Comparison of ENCODE assay signal across 1 cellular context in genomic region chr6:44100088-44100550, GRCh38.
TF ChIP-seq lines count a peak whose summit lies in the region.

No MANE protein-coding gene starts in this region.

TF ChIP-seq in HepG2, 621 proteins besides CTCF, POLR2A, EP300 and RAD21 (continued from another document):
- TF ChIP-seq, protein P1, sequence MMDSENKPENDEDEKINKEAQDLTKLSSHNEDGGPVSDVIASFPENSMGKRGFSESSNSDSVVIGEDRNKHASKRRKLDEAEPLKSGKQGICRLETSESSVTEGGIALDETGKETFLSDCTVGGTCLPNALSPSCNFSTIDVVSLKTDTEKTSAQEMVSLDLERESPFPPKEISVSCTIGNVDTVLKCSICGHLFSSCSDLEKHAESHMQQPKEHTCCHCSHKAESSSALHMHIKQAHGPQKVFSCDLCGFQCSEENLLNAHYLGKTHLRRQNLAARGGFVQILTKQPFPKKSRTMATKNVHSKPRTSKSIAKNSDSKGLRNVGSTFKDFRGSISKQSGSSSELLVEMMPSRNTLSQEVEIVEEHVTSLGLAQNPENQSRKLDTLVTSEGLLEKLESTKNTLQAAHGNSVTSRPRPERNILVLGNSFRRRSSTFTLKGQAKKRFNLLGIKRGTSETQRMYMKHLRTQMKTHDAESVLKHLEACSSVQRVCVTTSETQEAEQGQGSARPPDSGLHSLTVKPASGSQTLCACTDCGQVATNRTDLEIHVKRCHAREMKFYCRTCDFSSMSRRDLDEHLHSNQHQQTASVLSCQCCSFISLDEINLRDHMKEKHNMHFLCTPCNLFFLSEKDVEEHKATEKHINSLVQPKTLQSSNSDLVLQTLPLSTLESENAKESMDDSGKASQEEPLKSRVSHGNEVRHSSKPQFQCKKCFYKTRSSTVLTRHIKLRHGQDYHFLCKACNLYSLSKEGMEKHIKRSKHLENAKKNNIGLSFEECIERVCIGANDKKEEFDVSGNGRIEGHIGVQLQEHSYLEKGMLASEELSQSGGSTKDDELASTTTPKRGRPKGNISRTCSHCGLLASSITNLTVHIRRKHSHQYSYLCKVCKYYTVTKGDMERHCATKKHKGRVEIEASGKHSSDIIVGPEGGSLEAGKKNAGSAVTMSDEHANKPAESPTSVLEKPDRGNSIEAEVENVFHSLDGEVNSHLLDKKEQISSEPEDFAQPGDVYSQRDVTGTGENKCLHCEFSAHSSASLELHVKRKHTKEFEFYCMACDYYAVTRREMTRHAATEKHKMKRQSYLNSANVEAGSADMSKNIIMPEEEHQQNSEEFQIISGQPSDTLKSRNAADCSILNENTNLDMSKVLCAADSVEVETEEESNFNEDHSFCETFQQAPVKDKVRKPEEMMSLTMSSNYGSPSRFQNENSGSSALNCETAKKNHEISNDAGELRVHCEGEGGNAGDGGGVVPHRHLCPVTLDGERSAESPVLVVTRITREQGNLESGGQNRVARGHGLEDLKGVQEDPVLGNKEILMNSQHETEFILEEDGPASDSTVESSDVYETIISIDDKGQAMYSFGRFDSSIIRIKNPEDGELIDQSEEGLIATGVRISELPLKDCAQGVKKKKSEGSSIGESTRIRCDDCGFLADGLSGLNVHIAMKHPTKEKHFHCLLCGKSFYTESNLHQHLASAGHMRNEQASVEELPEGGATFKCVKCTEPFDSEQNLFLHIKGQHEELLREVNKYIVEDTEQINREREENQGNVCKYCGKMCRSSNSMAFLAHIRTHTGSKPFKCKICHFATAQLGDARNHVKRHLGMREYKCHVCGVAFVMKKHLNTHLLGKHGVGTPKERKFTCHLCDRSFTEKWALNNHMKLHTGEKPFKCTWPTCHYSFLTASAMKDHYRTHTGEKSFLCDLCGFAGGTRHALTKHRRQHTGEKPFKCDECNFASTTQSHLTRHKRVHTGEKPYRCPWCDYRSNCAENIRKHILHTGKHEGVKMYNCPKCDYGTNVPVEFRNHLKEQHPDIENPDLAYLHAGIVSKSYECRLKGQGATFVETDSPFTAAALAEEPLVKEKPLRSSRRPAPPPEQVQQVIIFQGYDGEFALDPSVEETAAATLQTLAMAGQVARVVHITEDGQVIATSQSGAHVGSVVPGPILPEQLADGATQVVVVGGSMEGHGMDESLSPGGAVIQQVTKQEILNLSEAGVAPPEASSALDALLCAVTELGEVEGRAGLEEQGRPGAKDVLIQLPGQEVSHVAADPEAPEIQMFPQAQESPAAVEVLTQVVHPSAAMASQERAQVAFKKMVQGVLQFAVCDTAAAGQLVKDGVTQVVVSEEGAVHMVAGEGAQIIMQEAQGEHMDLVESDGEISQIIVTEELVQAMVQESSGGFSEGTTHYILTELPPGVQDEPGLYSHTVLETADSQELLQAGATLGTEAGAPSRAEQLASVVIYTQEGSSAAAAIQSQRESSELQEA (CRISPR knock-in tag; IDR thresholded peaks at IDR 0.05; ENCODE audit: not compliant biosample characterization): no peak
- TF ChIP-seq, protein P2, sequence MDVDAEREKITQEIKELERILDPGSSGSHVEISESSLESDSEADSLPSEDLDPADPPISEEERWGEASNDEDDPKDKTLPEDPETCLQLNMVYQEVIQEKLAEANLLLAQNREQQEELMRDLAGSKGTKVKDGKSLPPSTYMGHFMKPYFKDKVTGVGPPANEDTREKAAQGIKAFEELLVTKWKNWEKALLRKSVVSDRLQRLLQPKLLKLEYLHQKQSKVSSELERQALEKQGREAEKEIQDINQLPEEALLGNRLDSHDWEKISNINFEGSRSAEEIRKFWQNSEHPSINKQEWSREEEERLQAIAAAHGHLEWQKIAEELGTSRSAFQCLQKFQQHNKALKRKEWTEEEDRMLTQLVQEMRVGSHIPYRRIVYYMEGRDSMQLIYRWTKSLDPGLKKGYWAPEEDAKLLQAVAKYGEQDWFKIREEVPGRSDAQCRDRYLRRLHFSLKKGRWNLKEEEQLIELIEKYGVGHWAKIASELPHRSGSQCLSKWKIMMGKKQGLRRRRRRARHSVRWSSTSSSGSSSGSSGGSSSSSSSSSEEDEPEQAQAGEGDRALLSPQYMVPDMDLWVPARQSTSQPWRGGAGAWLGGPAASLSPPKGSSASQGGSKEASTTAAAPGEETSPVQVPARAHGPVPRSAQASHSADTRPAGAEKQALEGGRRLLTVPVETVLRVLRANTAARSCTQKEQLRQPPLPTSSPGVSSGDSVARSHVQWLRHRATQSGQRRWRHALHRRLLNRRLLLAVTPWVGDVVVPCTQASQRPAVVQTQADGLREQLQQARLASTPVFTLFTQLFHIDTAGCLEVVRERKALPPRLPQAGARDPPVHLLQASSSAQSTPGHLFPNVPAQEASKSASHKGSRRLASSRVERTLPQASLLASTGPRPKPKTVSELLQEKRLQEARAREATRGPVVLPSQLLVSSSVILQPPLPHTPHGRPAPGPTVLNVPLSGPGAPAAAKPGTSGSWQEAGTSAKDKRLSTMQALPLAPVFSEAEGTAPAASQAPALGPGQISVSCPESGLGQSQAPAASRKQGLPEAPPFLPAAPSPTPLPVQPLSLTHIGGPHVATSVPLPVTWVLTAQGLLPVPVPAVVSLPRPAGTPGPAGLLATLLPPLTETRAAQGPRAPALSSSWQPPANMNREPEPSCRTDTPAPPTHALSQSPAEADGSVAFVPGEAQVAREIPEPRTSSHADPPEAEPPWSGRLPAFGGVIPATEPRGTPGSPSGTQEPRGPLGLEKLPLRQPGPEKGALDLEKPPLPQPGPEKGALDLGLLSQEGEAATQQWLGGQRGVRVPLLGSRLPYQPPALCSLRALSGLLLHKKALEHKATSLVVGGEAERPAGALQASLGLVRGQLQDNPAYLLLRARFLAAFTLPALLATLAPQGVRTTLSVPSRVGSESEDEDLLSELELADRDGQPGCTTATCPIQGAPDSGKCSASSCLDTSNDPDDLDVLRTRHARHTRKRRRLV (CRISPR knock-in tag; IDR thresholded peaks at IDR 0.05): no peak
- TF ChIP-seq FOSL2 (CRISPR knock-in tag; IDR thresholded peaks at IDR 0.05) (peak; percentile 8; the same call in 1 of the 2 replicates), HIVEP1 (CRISPR knock-in tag; IDR thresholded peaks at IDR 0.05) (0 out of 2 replicates have a peak, but pooled peaks have one; percentile 61), ERF (CRISPR knock-in tag; IDR thresholded peaks at IDR 0.05) (peak; percentile 50; the same call in 1 of the 2 replicates), SMAD3 (CRISPR knock-in tag; IDR thresholded peaks at IDR 0.05) (0 out of 2 replicates have a peak, but pooled peaks have one; percentile 64), LCORL (IDR thresholded peaks at IDR 0.05) (no peak), LCORL (CRISPR knock-in tag; IDR thresholded peaks at IDR 0.05) (peak; percentile 72), REL (CRISPR knock-in tag; conservative IDR thresholded peaks at IDR 0.05) (no peak), ZKSCAN1 (IDR thresholded peaks at IDR 0.05; ENCODE audit: low read length) (no peak), HOXA3 (CRISPR knock-in tag; IDR thresholded peaks at IDR 0.05) (no peak), PCBP1 (IDR thresholded peaks at IDR 0.05; ENCODE audit: borderline replicate concordance, low read depth, low read length) (no peak), ZBTB1 (CRISPR knock-in tag; IDR thresholded peaks at IDR 0.05; ENCODE audit: borderline replicate concordance) (no peak), ZNF343 (CRISPR knock-in tag; IDR thresholded peaks at IDR 0.05) (no peak), FOXA3 (CRISPR knock-in tag; IDR thresholded peaks at IDR 0.05) (0 out of 2 replicates have a peak, but pooled peaks have one; percentile 6), NFATC3 (CRISPR knock-in tag; IDR thresholded peaks at IDR 0.05) (0 out of 2 replicates have a peak, but pooled peaks have one; percentile 21), U2AF1 (optimal IDR thresholded peaks at IDR 0.05; ENCODE audit: low read depth, low read length) (peak; percentile 46), FOXC1 (CRISPR knock-in tag; IDR thresholded peaks at IDR 0.05; ENCODE audit: borderline replicate concordance) (peak; percentile 83; the same call in 1 of the 2 replicates), MEIS1 (CRISPR knock-in tag; IDR thresholded peaks at IDR 0.05; ENCODE audit: borderline replicate concordance) (0 out of 2 replicates have a peak, but pooled peaks have one; percentile 28), ZSCAN25 (CRISPR knock-in tag; IDR thresholded peaks at IDR 0.05) (0 out of 2 replicates have a peak, but pooled peaks have one; percentile 34), ATF7-NPFF (CRISPR knock-in tag; IDR thresholded peaks at IDR 0.05; ENCODE audit: low read depth) (no peak), ZFY (CRISPR knock-in tag; IDR thresholded peaks at IDR 0.05) (0 out of 2 replicates have a peak, but pooled peaks have one; percentile 15), ZFX (CRISPR knock-in tag; IDR thresholded peaks at IDR 0.05; ENCODE audit: low read depth) (peak; percentile 62)
- TF ChIP-seq, protein P3, sequence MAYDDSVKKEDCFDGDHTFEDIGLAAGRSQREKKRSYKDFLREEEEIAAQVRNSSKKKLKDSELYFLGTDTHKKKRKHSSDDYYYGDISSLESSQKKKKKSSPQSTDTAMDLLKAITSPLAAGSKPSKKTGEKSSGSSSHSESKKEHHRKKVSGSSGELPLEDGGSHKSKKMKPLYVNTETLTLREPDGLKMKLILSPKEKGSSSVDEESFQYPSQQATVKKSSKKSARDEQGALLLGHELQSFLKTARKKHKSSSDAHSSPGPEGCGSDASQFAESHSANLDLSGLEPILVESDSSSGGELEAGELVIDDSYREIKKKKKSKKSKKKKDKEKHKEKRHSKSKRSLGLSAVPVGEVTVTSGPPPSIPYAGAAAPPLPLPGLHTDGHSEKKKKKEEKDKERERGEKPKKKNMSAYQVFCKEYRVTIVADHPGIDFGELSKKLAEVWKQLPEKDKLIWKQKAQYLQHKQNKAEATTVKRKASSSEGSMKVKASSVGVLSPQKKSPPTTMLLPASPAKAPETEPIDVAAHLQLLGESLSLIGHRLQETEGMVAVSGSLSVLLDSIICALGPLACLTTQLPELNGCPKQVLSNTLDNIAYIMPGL (CRISPR knock-in tag; IDR thresholded peaks at IDR 0.05; ENCODE audit: borderline replicate concordance in 1 of 2, low read depth in 1 of 2): peak in 1 of 2 experiments; percentile 68; a peak in 2 of 4 replicates
- TF ChIP-seq, protein P4, sequence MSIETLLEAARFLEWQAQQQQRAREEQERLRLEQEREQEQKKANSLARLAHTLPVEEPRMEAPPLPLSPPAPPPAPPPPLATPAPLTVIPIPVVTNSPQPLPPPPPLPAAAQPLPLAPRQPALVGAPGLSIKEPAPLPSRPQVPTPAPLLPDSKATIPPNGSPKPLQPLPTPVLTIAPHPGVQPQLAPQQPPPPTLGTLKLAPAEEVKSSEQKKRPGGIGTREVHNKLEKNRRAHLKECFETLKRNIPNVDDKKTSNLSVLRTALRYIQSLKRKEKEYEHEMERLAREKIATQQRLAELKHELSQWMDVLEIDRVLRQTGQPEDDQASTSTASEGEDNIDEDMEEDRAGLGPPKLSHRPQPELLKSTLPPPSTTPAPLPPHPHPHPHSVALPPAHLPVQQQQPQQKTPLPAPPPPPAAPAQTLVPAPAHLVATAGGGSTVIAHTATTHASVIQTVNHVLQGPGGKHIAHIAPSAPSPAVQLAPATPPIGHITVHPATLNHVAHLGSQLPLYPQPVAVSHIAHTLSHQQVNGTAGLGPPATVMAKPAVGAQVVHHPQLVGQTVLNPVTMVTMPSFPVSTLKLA (IDR thresholded peaks at IDR 0.05): peak; percentile 22; the same call in 1 of the 2 replicates
- TF ChIP-seq, protein P5, sequence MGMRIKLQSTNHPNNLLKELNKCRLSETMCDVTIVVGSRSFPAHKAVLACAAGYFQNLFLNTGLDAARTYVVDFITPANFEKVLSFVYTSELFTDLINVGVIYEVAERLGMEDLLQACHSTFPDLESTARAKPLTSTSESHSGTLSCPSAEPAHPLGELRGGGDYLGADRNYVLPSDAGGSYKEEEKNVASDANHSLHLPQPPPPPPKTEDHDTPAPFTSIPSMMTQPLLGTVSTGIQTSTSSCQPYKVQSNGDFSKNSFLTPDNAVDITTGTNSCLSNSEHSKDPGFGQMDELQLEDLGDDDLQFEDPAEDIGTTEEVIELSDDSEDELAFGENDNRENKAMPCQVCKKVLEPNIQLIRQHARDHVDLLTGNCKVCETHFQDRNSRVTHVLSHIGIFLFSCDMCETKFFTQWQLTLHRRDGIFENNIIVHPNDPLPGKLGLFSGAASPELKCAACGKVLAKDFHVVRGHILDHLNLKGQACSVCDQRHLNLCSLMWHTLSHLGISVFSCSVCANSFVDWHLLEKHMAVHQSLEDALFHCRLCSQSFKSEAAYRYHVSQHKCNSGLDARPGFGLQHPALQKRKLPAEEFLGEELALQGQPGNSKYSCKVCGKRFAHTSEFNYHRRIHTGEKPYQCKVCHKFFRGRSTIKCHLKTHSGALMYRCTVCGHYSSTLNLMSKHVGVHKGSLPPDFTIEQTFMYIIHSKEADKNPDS (CRISPR knock-in tag; IDR thresholded peaks at IDR 0.05): 0 out of 2 replicates have a peak, but pooled peaks have one; percentile 53
- TF ChIP-seq, protein P6, sequence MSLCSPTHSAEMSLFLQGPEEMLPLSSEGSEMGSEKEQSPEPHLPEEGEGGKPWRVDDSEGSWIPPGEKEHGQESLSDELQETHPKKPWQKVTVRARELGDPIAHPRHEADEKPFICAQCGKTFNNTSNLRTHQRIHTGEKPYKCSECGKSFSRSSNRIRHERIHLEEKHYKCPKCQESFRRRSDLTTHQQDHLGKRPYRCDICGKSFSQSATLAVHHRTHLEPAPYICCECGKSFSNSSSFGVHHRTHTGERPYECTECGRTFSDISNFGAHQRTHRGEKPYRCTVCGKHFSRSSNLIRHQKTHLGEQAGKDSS (CRISPR knock-in tag; IDR thresholded peaks at IDR 0.05; ENCODE audit: borderline replicate concordance, low read depth): peak; percentile 65; the same call in 1 of the 2 replicates
